11 cellular contexts compared by ENCODE assay signal in genomic region chr1:998051-998821, GRCh38. TPM values are rescaled to one million over a fixed set of nuclear protein-coding genes. Genes with fewer than 3 reads are reported as not detected.
DNase-seq lines count a peak whose midpoint lies in the region; ATAC-seq, FAIRE-seq and TF ChIP-seq lines count a peak whose summit lies in the region.
"Had no signal": no experiment of that assay in that cellular context is flagged by ENCODE, and none has a peak within 500 bp of the region (broad histone marks: within the 10 kb centered on the region; RNA-seq: fewer than 3 reads in every experiment).

No MANE protein-coding gene starts in this region.

- no peak overlapping the region for H3K9ac ChIP-seq in GM12878 (ENCODE audit: control insufficient read depth, insufficient read depth, low read length)

- RAD21 ChIA-PET in GM12878 (lab: Charles Lee; ENCODE audit: unreplicated experiment): no interaction called here

- TF ChIP-seq RAD21 in GM12878 (IDR thresholded peaks at IDR 0.05; ENCODE audit: insufficient read depth, low read depth, low read length): no peak

- no peaks in the 10 kb centered on the region for H4K20me1 ChIP-seq in GM12878 (ENCODE audit: control insufficient read depth, insufficient read depth)

- TF ChIP-seq EP300 in GM12878 (IDR thresholded peaks at IDR 0.05; ENCODE audit: borderline replicate concordance in 1 of 2, control insufficient read depth in 1 of 2, low read depth in 2 of 2, low read length in 2 of 2): no peak
- no peak for TF ChIP-seq EP300 in stomach (IDR thresholded peaks at IDR 0.05)

- no peak overlapping the region; the same call in 1 of the 2 replicates for H3K4me2 ChIP-seq in GM12878 (ENCODE audit: control insufficient read depth, insufficient read depth)

- H2AFZ ChIP-seq in GM12878 (ENCODE audit: control insufficient read depth, low read depth, low read length): no peak overlapping the region

- CTCF ChIA-PET in HEK293 (lab: Yijun Ruan, JAX) (interaction anchor here (1.8 kb wide), 1 partner anchor 65 kb away, joined by 11 read pairs; no protein-coding TSS in a partner anchor), GM12878 (lab: Yijun Ruan, JAX) (interaction anchor here (1.1 kb wide), 1 partner anchor 14 kb away, joined by 3 read pairs; no protein-coding TSS in a partner anchor)

- BruUV-seq in GM12878 (replicated peaks; lab: Mats Ljungman, UMichigan): no TSS peak

- no peak for TF ChIP-seq POLR2A in GM12878 (IDR thresholded peaks at IDR 0.05; ENCODE audit: low read depth, low read length)
- no peak for TF ChIP-seq POLR2A in stomach (IDR thresholded peaks at IDR 0.05)

- H3K27ac ChIP-seq in HEK293 (ENCODE audit: extremely low read depth, low read depth, low read length) (peak overlapping the region; percentile 97), GM12878 (ENCODE audit: control insufficient read depth, insufficient read depth) (no peak overlapping the region), stomach (peak overlapping the region in 2 of 5 donors; percentile 93 to 98), small intestine (ENCODE audit: low read depth in 1 of 2, low read length in 1 of 2) (no peak overlapping the region)

- DNase-seq in GM12878 (ENCODE audit: low read depth, low spot score) (no peak), islet precursor cell (peak; percentile 64), stomach (no peak), KG1 (lab: John Stamatoyannopoulos, UW) (no peak), NK-92 (lab: John Stamatoyannopoulos, UW; ENCODE audit: unreplicated experiment) (no peak), small intestine (no peak)
- DNase-seq in stimulated activated CD4-positive, alpha-beta T cell treated with anti-CD3 and anti-CD28 coated beads, Interleukin-2, amount 100 ng/mL, for 48 hours: no peak
- DNase-seq: NCI-H1436 had no signal

- H3K9me3 ChIP-seq in HEK293 (ENCODE audit: control insufficient read depth, insufficient read depth, low read depth, low read length) (no peaks in the 10 kb centered on the region), GM12878 (replicated peaks; ENCODE audit: control insufficient read depth, insufficient read depth, low read length) (peaks cover 1% of the 10 kb centered on the region; the same call in 1 of the 3 replicates), stomach (no peaks in the 10 kb centered on the region), small intestine (ENCODE audit: control insufficient read depth, low read depth) (no peaks in the 10 kb centered on the region)

- H3K4me3 ChIP-seq in HEK293 (ENCODE audit: low read depth, low read length): peak overlapping the region; percentile 74
- H3K4me3 ChIP-seq in GM12878: no peak overlapping the region
- peak overlapping the region; percentile 54 to 69 (median 58) for H3K4me3 ChIP-seq in stomach
- peak overlapping the region in 1 of 2 donors; percentile 56 for H3K4me3 ChIP-seq in small intestine (ENCODE audit: low read depth in 1 of 2, low read length in 2 of 2)

- in situ Hi-C loops in GM12878 (cut with MboI): no loop called here

- intact Hi-C loops in GM12878 (cut with micrococcal nuclease; ENCODE audit: unreplicated experiment) (no loop called here), stomach (cut with DNase I; ENCODE audit: low total_unique reads) (no loop called here)

- 55% methylated on average over 42 of the region's 82 CpGs for WGBS in GM12878 (ENCODE audit: insufficient coverage, insufficient replicate concordance, low lambda C conversion rate, missing lambda C conversion rate)
- WGBS in stomach, 5 donors: 10 to 37% (median 31%) methylated on average over 43 to 82 of the region's 82 CpGs
- 19% methylated on average over 67 to 82 of the region's 82 CpGs for WGBS in small intestine, 3 donors

- H3K4me1 ChIP-seq in HEK293 (ENCODE audit: control insufficient read depth, insufficient read depth, low read length) (0 out of 2 replicates have a peak, but pooled peaks cover 3% of the 10 kb centered on the region), GM12878 (ENCODE audit: control insufficient read depth, insufficient read depth, low read length) (peaks cover 16% of the 10 kb centered on the region), stomach (peaks cover 35 to 53% (median 48%) of the 10 kb centered on the region in 4 donors), small intestine (ENCODE audit: control insufficient read depth in 2 of 2, insufficient read depth in 1 of 2, low read depth in 1 of 2, low read length in 1 of 2) (peaks cover 0 to 4% of the 10 kb centered on the region in 2 donors)

- 0 out of 2 replicates have a peak, but pooled peaks have one; percentile 58 for TF ChIP-seq CTCF in HEK293 (tag by site-specific recombination; IDR thresholded peaks at IDR 0.05)
- no peak for TF ChIP-seq CTCF in GM12878 (IDR thresholded peaks at IDR 0.05 in 2 of 3, conservative IDR thresholded peaks at IDR 0.05 in 1 of 3; ENCODE audit: control insufficient read depth in 2 of 3, extremely low read depth in 1 of 3, insufficient read depth in 1 of 3, low read depth in 3 of 3, low read length in 3 of 3)
- TF ChIP-seq CTCF in stomach (IDR thresholded peaks at IDR 0.05): no peak

- no peaks in the 10 kb centered on the region for H3K79me2 ChIP-seq in GM12878 (ENCODE audit: control insufficient read depth, insufficient read depth, low read length)

- FAIRE-seq in GM12878 (lab: Jason Lieb, UNC): no peak
- no peak for FAIRE-seq in small intestine (lab: Jason Lieb, UNC)

- POLR2A ChIA-PET in HEK293 (lab: Yijun Ruan, JAX) (interaction anchor here (0.7 to 6.5 kb wide), 8 partner anchors 9 to 118 kb away, joined by 3 to 44 read pairs (median 5); partner anchors contain the start of genes AGRN, C1orf159 and ISG15), GM12878 (lab: Charles Lee) (no interaction called here)

- ATAC-seq in GM12878: no peak

- H3K36me3 ChIP-seq in HEK293 (ENCODE audit: control insufficient read depth in 2 of 2, insufficient read depth in 1 of 2, low read length in 2 of 2): peaks cover 0 to 27% of the 10 kb centered on the region in 2 experiments; a peak in 2 of 3 replicates
- no peaks in the 10 kb centered on the region for H3K36me3 ChIP-seq in GM12878 (ENCODE audit: control insufficient read depth in 2 of 2, insufficient read depth in 2 of 2, low read length in 1 of 2)
- no peaks in the 10 kb centered on the region for H3K36me3 ChIP-seq in stomach
- no peaks in the 10 kb centered on the region for H3K36me3 ChIP-seq in small intestine (ENCODE audit: control insufficient read depth in 2 of 2, insufficient read depth in 2 of 2, low read length in 2 of 2)

- SMC1A ChIA-PET in GM12878 (lab: Charles Lee; ENCODE audit: uncharacterized antibody, unreplicated experiment): interaction anchor here (0.7 to 1.3 kb wide), 2 partner anchors 14 to 15 kb away, joined by 3 read pairs; partner anchors contain the start of gene ISG15

- peaks cover 0 to 17% of the 10 kb centered on the region in 2 experiments; a peak in 2 of 4 replicates for H3K27me3 ChIP-seq in GM12878 (replicated peaks in 1 of 2; ENCODE audit: control insufficient read depth in 2 of 2, insufficient read depth in 2 of 2, low read length in 1 of 2)
- H3K27me3 ChIP-seq in stomach: peaks cover 0 to 86% (median 43%) of the 10 kb centered on the region in 3 donors
- peaks cover 13% of the 10 kb centered on the region in 2 donors for H3K27me3 ChIP-seq in small intestine (ENCODE audit: control insufficient read depth in 2 of 2, insufficient read depth in 2 of 2, low read length in 2 of 2)

RNA-seq across cellular contexts. Expression of gene HES4, which starts 1.7 kb away (rescaled TPM):
- 1.2 and 2.2 TPM in 2 replicates for total RNA-seq in GM12878 (2013; cell fraction: nucleolus; rRNA removed)
- total RNA-seq in GM12878 (2014; rRNA removed): 0.73 and 0.76 TPM in 2 replicates
- total RNA-seq in GM12878 (2014; rRNA removed; fragmentation: Illumina TruSeq; extraction: Trizol): not detected in 2 replicates
- 0.97 and 1.2 TPM in 2 replicates for total RNA-seq in GM12878 (2021)
- 0.45 TPM for polyA plus RNA-seq in GM12878 (2011; ENCODE audit: low read depth)
- polyA plus RNA-seq in GM12878 (2011; rRNA removed): 0.62 and 1.7 TPM in 2 replicates
- 5.7 and 9.0 TPM in 2 replicates for polyA plus RNA-seq in GM12878 (2011; cell fraction: cytosol; rRNA removed)
- polyA plus RNA-seq in GM12878 (2011; cell fraction: nucleus; rRNA removed): 26.7 and 31.4 TPM in 2 replicates
- polyA plus RNA-seq in GM12878 (2012): 0.47 and 2.2 TPM in 2 replicates
- not detected in 2 replicates for polyA plus RNA-seq in GM12878 (2014; fragmentation: Illumina TruSeq; extraction: Trizol)
- polyA plus RNA-seq in GM12878 (2014; fragmentation: Nextera tagmentation; extraction: Ambion mirVana): not detected
- 0.75 and 0.85 TPM in 2 replicates for polyA plus RNA-seq in GM12878 (2014; rRNA removed)
- under 1 TPM in 1 of 2 experiments, not detected in 1; 0.44 TPM for polyA plus RNA-seq in GM12878 (2016; fragmentation: Nextera tagmentation; extraction: Ambion mirVana)
- 0.41 TPM in 1 of 2 replicates, not detected in the other for polyA minus RNA-seq in GM12878 (2011; rRNA and poly(A)+ RNA removed)
- polyA minus RNA-seq in GM12878 (2011; cell fraction: cytosol; rRNA and poly(A)+ RNA removed): 2.3 and 3.1 TPM in 2 replicates
- polyA minus RNA-seq in GM12878 (2011; cell fraction: nucleus; rRNA and poly(A)+ RNA removed): 3.3 and 3.7 TPM in 2 replicates
- 100 to 1,000 TPM in 1 of 5 donors, 10 to 100 TPM in 3, not detected in 1; 14.9 to 212 (median 60.8) TPM for total RNA-seq in stomach
- polyA plus RNA-seq in stomach: 10 to 100 TPM in 2 of 3 donors, 1 to 10 TPM in 1; 4.0 to 29.3 (median 13.4) TPM
- polyA plus RNA-seq in small intestine: 1 to 10 TPM in 2 of 3 donors, under 1 TPM in 1; 0.89 to 8.2 (median 6.2) TPM

RNA-seq across cellular contexts. Expression of gene ISG15, which starts 15.1 kb away (rescaled TPM):
- 7.8 and 8.2 TPM in 2 replicates for total RNA-seq in GM12878 (2013; cell fraction: nucleolus; rRNA removed)
- 357 and 384 TPM in 2 replicates for total RNA-seq in GM12878 (2014; rRNA removed)
- total RNA-seq in GM12878 (2014; rRNA removed; fragmentation: Illumina TruSeq; extraction: Trizol): 72.7 and 74.1 TPM in 2 replicates
- 282 and 338 TPM in 2 replicates for total RNA-seq in GM12878 (2021)
- 95.7 TPM for polyA plus RNA-seq in GM12878 (2011; ENCODE audit: low read depth)
- 108 and 314 TPM in 2 replicates for polyA plus RNA-seq in GM12878 (2011; rRNA removed)
- polyA plus RNA-seq in GM12878 (2011; cell fraction: cytosol; rRNA removed): 516 and 935 TPM in 2 replicates
- 365 and 403 TPM in 2 replicates for polyA plus RNA-seq in GM12878 (2011; cell fraction: nucleus; rRNA removed)
- polyA plus RNA-seq in GM12878 (2012): 362 and 375 TPM in 2 replicates
- polyA plus RNA-seq in GM12878 (2014; fragmentation: Illumina TruSeq; extraction: Trizol): 1.3 and 7.8 TPM in 2 replicates
- polyA plus RNA-seq in GM12878 (2014; fragmentation: Nextera tagmentation; extraction: Ambion mirVana): 100 to 1,000 TPM in 1 of 2 experiments, 10 to 100 TPM in 1; 68.9 to 126 TPM
- 378 and 409 TPM in 2 replicates for polyA plus RNA-seq in GM12878 (2014; rRNA removed)
- polyA plus RNA-seq in GM12878 (2016; fragmentation: Nextera tagmentation; extraction: Ambion mirVana): 100 to 1,000 TPM; 266 to 307 TPM
- polyA minus RNA-seq in GM12878 (2011; rRNA and poly(A)+ RNA removed): 73.1 and 231 TPM in 2 replicates
- polyA minus RNA-seq in GM12878 (2011; cell fraction: cytosol; rRNA and poly(A)+ RNA removed): 81.3 and 93.7 TPM in 2 replicates
- 59.8 and 76.6 TPM in 2 replicates for polyA minus RNA-seq in GM12878 (2011; cell fraction: nucleus; rRNA and poly(A)+ RNA removed)
- total RNA-seq in stomach: 10 to 100 TPM; 16.3 to 84.6 (median 19.3) TPM
- 100 to 1,000 TPM in 1 of 3 donors, 10 to 100 TPM in 2; 78.1 to 105 (median 97.1) TPM for polyA plus RNA-seq in stomach
- polyA plus RNA-seq in small intestine: 100 to 1,000 TPM in 2 of 3 donors, 10 to 100 TPM in 1; 86.3 to 282 (median 277) TPM

RNA-seq across cellular contexts. Expression of gene PERM1, which starts 16.3 kb away (rescaled TPM):
- not detected in 2 replicates for total RNA-seq in GM12878 (2013; cell fraction: nucleolus; rRNA removed)
- total RNA-seq in GM12878 (2014; rRNA removed) (not detected in 2 replicates), GM12878 (2014; rRNA removed; fragmentation: Illumina TruSeq; extraction: Trizol) (not detected in 2 replicates), GM12878 (2021) (not detected in 2 replicates), stomach (under 1 TPM in 1 of 5 donors, not detected in 4; 0.43 TPM)
- not detected for polyA plus RNA-seq in GM12878 (2011; ENCODE audit: low read depth)
- polyA plus RNA-seq in GM12878 (2011; rRNA removed) (not detected in 2 replicates), GM12878 (2014; fragmentation: Illumina TruSeq; extraction: Trizol) (not detected in 2 replicates), GM12878 (2014; fragmentation: Nextera tagmentation; extraction: Ambion mirVana) (not detected), GM12878 (2014; rRNA removed) (not detected in 2 replicates), GM12878 (2016; fragmentation: Nextera tagmentation; extraction: Ambion mirVana) (not detected), stomach (under 1 TPM; 0.37 to 0.88 (median 0.46) TPM), small intestine (1 to 10 TPM in 1 of 3 donors, under 1 TPM in 1, not detected in 1; 0.30 to 1.6 TPM)
- 0.02 TPM in 1 of 2 replicates, not detected in the other for polyA plus RNA-seq in GM12878 (2011; cell fraction: cytosol; rRNA removed)
- polyA plus RNA-seq in GM12878 (2011; cell fraction: nucleus; rRNA removed): not detected in 2 replicates
- polyA plus RNA-seq in GM12878 (2012): 0.30 and 0.38 TPM in 2 replicates
- polyA minus RNA-seq in GM12878 (2011; rRNA and poly(A)+ RNA removed): not detected in 2 replicates
- polyA minus RNA-seq in GM12878 (2011; cell fraction: cytosol; rRNA and poly(A)+ RNA removed): not detected in 2 replicates
- not detected in 2 replicates for polyA minus RNA-seq in GM12878 (2011; cell fraction: nucleus; rRNA and poly(A)+ RNA removed)
- total RNA-seq: activated naive CD4-positive, alpha-beta T cell treated with anti-CD3 and anti-CD28 coated beads, Interleukin-2, amount 50 U/mL, for 72 hours; glomerular endothelial cell had no signal

RNA-seq across cellular contexts. Expression of gene AGRN, which starts 21.7 kb away (rescaled TPM):
- 203 and 241 TPM in 2 replicates for total RNA-seq in GM12878 (2013; cell fraction: nucleolus; rRNA removed)
- 10.0 and 11.0 TPM in 2 replicates for total RNA-seq in GM12878 (2014; rRNA removed)
- total RNA-seq in GM12878 (2014; rRNA removed; fragmentation: Illumina TruSeq; extraction: Trizol): 3.1 and 3.6 TPM in 2 replicates
- total RNA-seq in GM12878 (2021): 40.4 and 41.8 TPM in 2 replicates
- polyA plus RNA-seq in GM12878 (2011; ENCODE audit: low read depth): 16.8 TPM
- 13.3 and 21.7 TPM in 2 replicates for polyA plus RNA-seq in GM12878 (2011; rRNA removed)
- 32.2 and 37.6 TPM in 2 replicates for polyA plus RNA-seq in GM12878 (2011; cell fraction: cytosol; rRNA removed)
- 468 and 475 TPM in 2 replicates for polyA plus RNA-seq in GM12878 (2011; cell fraction: nucleus; rRNA removed)
- polyA plus RNA-seq in GM12878 (2012): 33.2 and 37.4 TPM in 2 replicates
- 5.0 and 6.3 TPM in 2 replicates for polyA plus RNA-seq in GM12878 (2014; fragmentation: Illumina TruSeq; extraction: Trizol)
- under 1 TPM; 0.02 TPM for polyA plus RNA-seq in GM12878 (2014; fragmentation: Nextera tagmentation; extraction: Ambion mirVana)
- 23.7 and 25.1 TPM in 2 replicates for polyA plus RNA-seq in GM12878 (2014; rRNA removed)
- under 1 TPM; 0.95 to 0.96 TPM for polyA plus RNA-seq in GM12878 (2016; fragmentation: Nextera tagmentation; extraction: Ambion mirVana)
- 27.1 and 40.5 TPM in 2 replicates for polyA minus RNA-seq in GM12878 (2011; rRNA and poly(A)+ RNA removed)
- polyA minus RNA-seq in GM12878 (2011; cell fraction: cytosol; rRNA and poly(A)+ RNA removed): 25.4 and 29.5 TPM in 2 replicates
- 65.0 and 71.8 TPM in 2 replicates for polyA minus RNA-seq in GM12878 (2011; cell fraction: nucleus; rRNA and poly(A)+ RNA removed)
- 100 to 1,000 TPM in 2 of 5 donors, 10 to 100 TPM in 3; 38.0 to 459 (median 77.8) TPM for total RNA-seq in stomach
- 10 to 100 TPM in 2 of 3 donors, 1 to 10 TPM in 1; 3.5 to 33.7 (median 31.9) TPM for polyA plus RNA-seq in stomach
- polyA plus RNA-seq in small intestine: 10 to 100 TPM; 13.2 to 20.9 (median 18.9) TPM

RNA-seq across cellular contexts. Expression of gene PLEKHN1, which starts 32.0 kb away (rescaled TPM):
- 0.29 and 0.39 TPM in 2 replicates for total RNA-seq in GM12878 (2013; cell fraction: nucleolus; rRNA removed)
- total RNA-seq in GM12878 (2014; rRNA removed) (0.22 and 0.23 TPM in 2 replicates), GM12878 (2014; rRNA removed; fragmentation: Illumina TruSeq; extraction: Trizol) (not detected in 2 replicates), GM12878 (2021) (0.26 and 0.43 TPM in 2 replicates), stomach (10 to 100 TPM in 1 of 5 donors, under 1 TPM in 3, not detected in 1; 0.29 to 29.2 (median 0.50) TPM)
- polyA plus RNA-seq in GM12878 (2011; ENCODE audit: low read depth): not detected
- polyA plus RNA-seq in GM12878 (2011; rRNA removed) (0.04 TPM in 1 of 2 replicates, not detected in the other), GM12878 (2014; fragmentation: Illumina TruSeq; extraction: Trizol) (not detected in 2 replicates), GM12878 (2014; fragmentation: Nextera tagmentation; extraction: Ambion mirVana) (not detected), GM12878 (2014; rRNA removed) (0.14 and 0.70 TPM in 2 replicates), GM12878 (2016; fragmentation: Nextera tagmentation; extraction: Ambion mirVana) (not detected), stomach (10 to 100 TPM in 1 of 3 donors, 1 to 10 TPM in 1, not detected in 1; 2.9 to 13.6 TPM), small intestine (under 1 TPM; 0.72 to 0.89 (median 0.81) TPM)
- polyA plus RNA-seq in GM12878 (2011; cell fraction: cytosol; rRNA removed): 0.01 and 0.05 TPM in 2 replicates
- 0.67 and 0.78 TPM in 2 replicates for polyA plus RNA-seq in GM12878 (2011; cell fraction: nucleus; rRNA removed)
- polyA plus RNA-seq in GM12878 (2012): 0.24 and 0.51 TPM in 2 replicates
- polyA minus RNA-seq in GM12878 (2011; rRNA and poly(A)+ RNA removed): not detected in 2 replicates
- not detected in 2 replicates for polyA minus RNA-seq in GM12878 (2011; cell fraction: cytosol; rRNA and poly(A)+ RNA removed)
- polyA minus RNA-seq in GM12878 (2011; cell fraction: nucleus; rRNA and poly(A)+ RNA removed): 0.29 and 0.48 TPM in 2 replicates

Comparison
In these comparisons a context has a peak if more than half of its experiments do, and no peak if none do; other contexts are left out.
1. Of the 9 proteins assayed by ChIP-seq in both HEK293 and GM12878: peak only in HEK293: BCL11A, CTCF and PBX3; only in GM12878: none; in both: none; in neither: 6.